In the genomic region with DNA sequence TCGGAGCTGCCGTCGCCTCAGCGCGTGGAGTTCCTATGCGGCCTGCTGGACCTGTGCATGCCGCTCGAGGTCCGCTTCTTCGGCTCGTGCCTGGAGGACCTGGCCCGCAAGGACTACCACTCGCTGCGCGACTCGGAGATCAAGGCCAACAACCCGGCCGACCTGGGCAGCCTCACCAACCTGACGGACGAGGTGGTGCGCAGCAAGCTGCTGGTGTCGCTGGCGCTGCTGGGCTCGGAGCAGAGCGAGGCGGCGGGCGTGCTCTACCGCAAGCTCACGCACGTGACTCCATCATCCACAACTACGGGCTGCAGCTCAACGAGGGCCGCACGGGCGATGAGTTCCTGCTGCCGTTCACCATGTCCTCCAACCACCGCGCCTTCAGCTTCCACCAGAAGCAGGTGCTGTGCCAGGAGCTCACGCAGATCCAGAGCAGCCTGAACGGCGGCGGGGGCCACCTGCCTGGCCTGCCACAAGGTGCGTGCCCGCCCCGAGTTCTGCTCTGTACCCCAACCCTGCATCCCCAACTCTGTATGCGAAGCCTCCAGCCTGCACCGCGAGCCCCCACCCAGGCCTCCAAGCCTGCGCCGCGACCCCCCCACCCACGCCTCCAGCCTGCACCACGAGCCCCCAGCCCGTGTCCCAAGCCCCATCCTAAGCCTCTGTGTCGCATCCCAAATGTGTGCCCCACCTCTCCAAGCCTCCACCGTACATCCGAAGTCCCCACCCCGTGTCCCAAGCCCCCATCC, we compare ENCODE assay signal across 18 cellular contexts.
"Had no signal": no experiment of that assay in that cellular context is flagged by ENCODE, and none has a peak within 500 bp of the region (broad histone marks: within the 10 kb centered on the region; RNA-seq: fewer than 3 reads in every experiment).

No MANE protein-coding gene starts in this region.

- H3K9me3 ChIP-seq: body of pancreas, prostate gland had no signal

- H3K27me3 ChIP-seq: body of pancreas, foreskin keratinocyte had no signal

- H3K4me3 Mint-ChIP-seq: activated naive CD4-positive, alpha-beta T cell treated with anti-CD3 and anti-CD28 coated beads, Interleukin-2, amount 50 U/mL, for 24 hours; mesothelial cell of epicardium had no signal

- DNase-seq: activated CD4-positive, alpha-beta T cell treated with anti-CD3 and anti-CD28 coated beads for 1 hour; activated CD4-positive, alpha-beta T cell treated with anti-CD3 and anti-CD28 coated beads, Interleukin-2, amount 50 U/mL, for 48 hours; activated gamma-delta T cell treated with Interleukin-2 at 50 U/mL for 16 hours; anterior cingulate cortex; body of pancreas; dermis blood vessel endothelial cell; effector CD8-positive, alpha-beta T cell; erythroblast; foreskin keratinocyte; naive thymus-derived CD8-positive, alpha-beta T cell; stimulated activated CD4-positive, alpha-beta T cell treated with anti-CD3 and anti-CD28 coated beads, Interleukin-4, amount 100 ng/mL, for 1 hour; stimulated activated naive CD4-positive, alpha-beta T cell; T-helper 9 cell had no signal

- H3K4me3 ChIP-seq: body of pancreas, left lung, lung, prostate gland had no signal

- H3K27ac Mint-ChIP-seq: activated naive CD4-positive, alpha-beta T cell treated with anti-CD3 and anti-CD28 coated beads, Interleukin-2, amount 50 U/mL, for 24 hours; mesothelial cell of epicardium had no signal

- H3K9me3 Mint-ChIP-seq: activated naive CD4-positive, alpha-beta T cell treated with anti-CD3 and anti-CD28 coated beads, Interleukin-2, amount 50 U/mL, for 24 hours; naive thymus-derived CD8-positive, alpha-beta T cell had no signal

- H3K36me3 Mint-ChIP-seq: activated naive CD4-positive, alpha-beta T cell treated with anti-CD3 and anti-CD28 coated beads, Interleukin-2, amount 50 U/mL, for 24 hours; naive thymus-derived CD8-positive, alpha-beta T cell had no signal

- ATAC-seq: body of pancreas; foreskin keratinocyte; left lung; naive thymus-derived CD8-positive, alpha-beta T cell had no signal

- H3K36me3 ChIP-seq: left lung, prostate gland had no signal

- H3K27ac ChIP-seq: body of pancreas, foreskin keratinocyte, left lung, prostate gland had no signal

- H3K4me1 ChIP-seq: body of pancreas, foreskin keratinocyte, prostate gland had no signal

- H3K4me1 Mint-ChIP-seq: mesothelial cell of epicardium had no signal
